ENCODE assay signal across 22 cellular contexts in genomic region chr2:169069818-169070217, GRCh38. TPM values are rescaled to one million over a fixed set of nuclear protein-coding genes. Genes with fewer than 3 reads are reported as not detected.
DNase-seq lines count a peak whose midpoint lies in the region; ATAC-seq and TF ChIP-seq lines count a peak whose summit lies in the region.
"Had no signal": no experiment of that assay in that cellular context is flagged by ENCODE, and none has a peak within 500 bp of the region (broad histone marks: within the 10 kb centered on the region; RNA-seq: fewer than 3 reads in every experiment).

No MANE protein-coding gene starts in this region.

- no peaks in the 10 kb centered on the region for H3K27me3 Mint-ChIP-seq in activated naive CD8-positive, alpha-beta T cell treated with anti-CD3 and anti-CD28 coated beads, Interleukin-2, amount 50 U/mL, for 24 hours
- H3K27me3 Mint-ChIP-seq in activated naive CD8-positive, alpha-beta T cell treated with anti-CD3 and anti-CD28 coated beads for 36 hours = peaks cover 7% of the 10 kb centered on the region
- H3K27me3 Mint-ChIP-seq: activated B cell treated with CpG ODN at 0.5 μM for 24 hours; stimulated activated memory B cell treated with anti-CD40 and anti-IgM and Interleukin-4, amounts not matched to agents 10 μg/mL and 1 μg/mL and 100 μg/mL, for 72 hours had no signal

- H3K9me3 ChIP-seq in PC-3 (ENCODE audit: low read length) = 0 out of 2 replicates have a peak, but pooled peaks cover 5% of the 10 kb centered on the region
- no peaks in the 10 kb centered on the region for H3K9me3 ChIP-seq in transverse colon
- no peaks in the 10 kb centered on the region for H3K9me3 ChIP-seq in lower lobe of right lung
- H3K9me3 ChIP-seq: thoracic aorta had no signal

- H3K9me3 Mint-ChIP-seq in activated naive CD8-positive, alpha-beta T cell treated with anti-CD3 and anti-CD28 coated beads, Interleukin-2, amount 50 U/mL, for 24 hours = peaks cover 10% of the 10 kb centered on the region
- peaks cover 7% of the 10 kb centered on the region for H3K9me3 Mint-ChIP-seq in activated naive CD8-positive, alpha-beta T cell treated with anti-CD3 and anti-CD28 coated beads for 36 hours
- H3K9me3 Mint-ChIP-seq: activated B cell treated with CpG ODN at 0.5 μM for 24 hours; CD8-positive, alpha-beta T cell; stimulated activated memory B cell treated with anti-CD40 and anti-IgM and Interleukin-4, amounts not matched to agents 10 μg/mL and 1 μg/mL and 100 μg/mL, for 72 hours had no signal

- H2AFZ ChIP-seq in PC-3 (ENCODE audit: low read length) = 0 out of 2 replicates have a peak overlapping the region, but pooled peaks have one; percentile 41

- no peaks in the 10 kb centered on the region for H3K36me3 ChIP-seq in PC-3 (ENCODE audit: low read depth, low read length)
- H3K36me3 ChIP-seq in transverse colon = no peaks in the 10 kb centered on the region
- H3K36me3 ChIP-seq in lower lobe of right lung = no peaks in the 10 kb centered on the region
- H3K36me3 ChIP-seq: thoracic aorta had no signal

- intact Hi-C loops in PC-3 (cut with micrococcal nuclease) (loop anchor here (5.0 to 10.0 kb wide), 2 partner anchors 58 to 105 kb away; no protein-coding TSS in a partner anchor), transverse colon (cut with DNase I; ENCODE audit: low total_unique reads) (no loop called here), lower lobe of right lung (cut with DNase I) (no loop called here)

- H3F3A ChIP-seq in PC-3 (ENCODE audit: low read length, unreplicated experiment) = no peaks in the 10 kb centered on the region

- no peak for TF ChIP-seq EP300 in transverse colon (IDR thresholded peaks at IDR 0.05; ENCODE audit: low read depth)

- CTCF ChIA-PET in PC-3 (lab: Charles Lee) = no interaction called here

- TF ChIP-seq CTCF in PC-3 (conservative IDR thresholded peaks at IDR 0.05; ENCODE audit: low read depth, low read length) (no peak), fibroblast of pulmonary artery (IDR thresholded peaks at IDR 0.05; ENCODE audit: low read length, missing control alignments) (no peak), transverse colon (IDR thresholded peaks at IDR 0.05) (no peak), lower lobe of right lung (IDR thresholded peaks at IDR 0.05) (no peak)

- peak overlapping the region; percentile 82 for H3K27ac Mint-ChIP-seq in activated naive CD8-positive, alpha-beta T cell treated with anti-CD3 and anti-CD28 coated beads, Interleukin-2, amount 50 U/mL, for 24 hours
- no peak overlapping the region for H3K27ac Mint-ChIP-seq in activated naive CD8-positive, alpha-beta T cell treated with anti-CD3 and anti-CD28 coated beads for 36 hours
- H3K27ac Mint-ChIP-seq: activated B cell treated with CpG ODN at 0.5 μM for 24 hours; activated CD8-positive, alpha-beta T cell treated with anti-CD3 and anti-CD28 coated beads, Interleukin-2, amount 10 ng/mL, durations not matched to agents 7 days and 5 days; activated naive CD8-positive, alpha-beta T cell treated with anti-CD3 and anti-CD28 coated beads, Interleukin-2, amount 10 ng/mL, durations not matched to agents 7 days and 5 days; CD8-positive, alpha-beta T cell; stimulated activated memory B cell treated with anti-CD40 and anti-IgM and Interleukin-4, amounts not matched to agents 10 μg/mL and 1 μg/mL and 100 μg/mL, for 72 hours had no signal

- H3K4me3 Mint-ChIP-seq in activated naive CD8-positive, alpha-beta T cell treated with anti-CD3 and anti-CD28 coated beads, Interleukin-2, amount 50 U/mL, for 24 hours = peak overlapping the region; percentile 60
- no peak overlapping the region for H3K4me3 Mint-ChIP-seq in activated naive CD8-positive, alpha-beta T cell treated with anti-CD3 and anti-CD28 coated beads for 36 hours
- H3K4me3 Mint-ChIP-seq: activated B cell treated with CpG ODN at 0.5 μM for 24 hours; activated CD8-positive, alpha-beta T cell treated with anti-CD3 and anti-CD28 coated beads, Interleukin-2, amount 10 ng/mL, durations not matched to agents 7 days and 5 days; activated naive CD8-positive, alpha-beta T cell treated with anti-CD3 and anti-CD28 coated beads, Interleukin-2, amount 10 ng/mL, durations not matched to agents 7 days and 5 days; CD8-positive, alpha-beta T cell; stimulated activated memory B cell treated with anti-CD40 and anti-IgM and Interleukin-4, amounts not matched to agents 10 μg/mL and 1 μg/mL and 100 μg/mL, for 72 hours had no signal

- POLR2A ChIA-PET in PC-3 (lab: Charles Lee; ENCODE audit: unreplicated experiment) = no interaction called here

- 88 to 90% methylated on average over 2 of the region's 2 CpGs for WGBS in transverse colon (ENCODE audit: low coverage in 1 of 2), 2 donors

- H3K4me1 ChIP-seq in PC-3 (ENCODE audit: insufficient read depth, low read length) = peaks cover 46% of the 10 kb centered on the region
- H3K4me1 ChIP-seq in transverse colon = peaks cover 0 to 50% (median 10%) of the 10 kb centered on the region in 4 donors
- H3K4me1 ChIP-seq in lower lobe of right lung = no peaks in the 10 kb centered on the region

- peak overlapping the region; percentile 65 for H3K27ac ChIP-seq in PC-3 (ENCODE audit: low read length)
- peak overlapping the region; percentile 6 to 60 (median 44) for H3K27ac ChIP-seq in transverse colon
- no peak overlapping the region for H3K27ac ChIP-seq in lower lobe of right lung
- H3K27ac ChIP-seq: thoracic aorta had no signal

- DNase-seq in activated naive CD8-positive, alpha-beta T cell treated with anti-CD3 and anti-CD28 coated beads, Interleukin-2, amount 50 U/mL, for 24 hours = no peak
- no peak for DNase-seq in activated naive CD8-positive, alpha-beta T cell treated with anti-CD3 and anti-CD28 coated beads for 36 hours
- no peak for DNase-seq in PC-3
- DNase-seq in fibroblast of pulmonary artery (ENCODE audit: low read depth) = no peak
- no peak for DNase-seq in transverse colon
- DNase-seq in lower lobe of right lung = no peak
- DNase-seq in HPDE6-E6E7 (ENCODE audit: extremely low spot score) = no peak
- DNase-seq: activated B cell treated with CpG ODN at 0.5 μM for 24 hours; activated CD8-positive, alpha-beta T cell treated with anti-CD3 and anti-CD28 coated beads, Interleukin-2, amount 10 ng/mL, durations not matched to agents 7 days and 5 days; activated naive CD8-positive, alpha-beta T cell treated with anti-CD3 and anti-CD28 coated beads, Interleukin-2, amount 10 ng/mL, durations not matched to agents 7 days and 5 days; CD8-positive, alpha-beta T cell; DMS153; glutamatergic neuron; GOT3; KG1; NCI-H2171; NCI-H524; NK-92 treated with Interleukin-12 subunit alpha and Interleukin-12 subunit beta, amount 100 ng/mL, for 24 hours; small intestine had no signal

- H3K4me3 ChIP-seq in PC-3 (ENCODE audit: low read length) = no peak overlapping the region
- H3K4me3 ChIP-seq in fibroblast of pulmonary artery (replicated peaks; ENCODE audit: low read depth, low read length) = peak overlapping the region; percentile 2
- peak overlapping the region in 2 of 4 donors; percentile 22 to 40 for H3K4me3 ChIP-seq in transverse colon
- no peak overlapping the region for H3K4me3 ChIP-seq in lower lobe of right lung
- H3K4me3 ChIP-seq: lung, thoracic aorta had no signal

- no peaks in the 10 kb centered on the region for H4K20me1 ChIP-seq in PC-3 (ENCODE audit: low read length)

- no peaks in the 10 kb centered on the region for H3K9me2 ChIP-seq in PC-3 (replicated peaks; ENCODE audit: low read length)

- peaks cover 57% of the 10 kb centered on the region for H3K4me1 Mint-ChIP-seq in activated naive CD8-positive, alpha-beta T cell treated with anti-CD3 and anti-CD28 coated beads, Interleukin-2, amount 50 U/mL, for 24 hours
- H3K4me1 Mint-ChIP-seq in activated naive CD8-positive, alpha-beta T cell treated with anti-CD3 and anti-CD28 coated beads for 36 hours = peaks cover 22% of the 10 kb centered on the region

- peak overlapping the region; percentile 21; the same call in 1 of the 2 replicates for H3K4me2 ChIP-seq in PC-3 (ENCODE audit: low read length)

- in situ Hi-C loops in transverse colon (cut with MboI; ENCODE audit: low pct_ligation_motif_present in 1 of 4, low pct_unique_long_range_greater_than_20kb in 1 of 4, low sequenced_read_pairs in 3 of 4) = no loop called here

- TF ChIP-seq POLR2A in transverse colon (IDR thresholded peaks at IDR 0.05) = no peak

- no peaks in the 10 kb centered on the region for H3K27me3 ChIP-seq in PC-3 (ENCODE audit: low read length)
- H3K27me3 ChIP-seq in transverse colon = no peaks in the 10 kb centered on the region
- no peaks in the 10 kb centered on the region for H3K27me3 ChIP-seq in lower lobe of right lung (ENCODE audit: low read depth)

- ATAC-seq in activated naive CD8-positive, alpha-beta T cell treated with anti-CD3 and anti-CD28 coated beads, Interleukin-2, amount 50 U/mL, for 24 hours = no peak
- ATAC-seq in PC-3 (no peak), lower lobe of right lung (no peak)
- ATAC-seq: activated CD8-positive, alpha-beta T cell treated with anti-CD3 and anti-CD28 coated beads, Interleukin-2, amount 10 ng/mL, durations not matched to agents 7 days and 5 days; CD8-positive, alpha-beta T cell; stimulated activated memory B cell treated with anti-CD40 and anti-IgM and Interleukin-4, amounts not matched to agents 10 μg/mL and 1 μg/mL and 100 μg/mL, for 72 hours had no signal

- no peaks in the 10 kb centered on the region for H3K79me2 ChIP-seq in PC-3 (ENCODE audit: low read length)

- peaks cover 16% of the 10 kb centered on the region for H3K36me3 Mint-ChIP-seq in activated naive CD8-positive, alpha-beta T cell treated with anti-CD3 and anti-CD28 coated beads, Interleukin-2, amount 50 U/mL, for 24 hours (ENCODE audit: low read depth)
- H3K36me3 Mint-ChIP-seq in activated naive CD8-positive, alpha-beta T cell treated with anti-CD3 and anti-CD28 coated beads for 36 hours = peaks cover 3% of the 10 kb centered on the region
- H3K36me3 Mint-ChIP-seq: CD8-positive, alpha-beta T cell; stimulated activated memory B cell treated with anti-CD40 and anti-IgM and Interleukin-4, amounts not matched to agents 10 μg/mL and 1 μg/mL and 100 μg/mL, for 72 hours had no signal

- H3K9ac ChIP-seq in PC-3 (ENCODE audit: low read length) = no peak overlapping the region

- TSS peak; percentile 81 for BruUV-seq in PC-3 (replicated peaks; lab: Mats Ljungman, UMichigan)

RNA-seq across cellular contexts. Expression of gene DHRS9, which starts 0.5 kb away (rescaled TPM):
- total RNA-seq in activated naive CD8-positive, alpha-beta T cell treated with anti-CD3 and anti-CD28 coated beads for 36 hours = not detected
- total RNA-seq in PC-3 (2014; rRNA removed) (0.22 TPM in 1 of 2 replicates, not detected in the other), transverse colon (100 to 1,000 TPM in 3 of 4 donors, 10 to 100 TPM in 1; 20.9 to 257 (median 153) TPM), lower lobe of right lung (6.1 TPM)
- total RNA-seq: activated CD8-positive, alpha-beta T cell treated with anti-CD3 and anti-CD28 coated beads, Interleukin-2, amount 10 ng/mL, durations not matched to agents 7 days and 5 days; CD8-positive, alpha-beta T cell had no signal

RNA-seq across cellular contexts. Expression of gene ABCB11, which starts 38.7 kb away (rescaled TPM):
- total RNA-seq in activated naive CD8-positive, alpha-beta T cell treated with anti-CD3 and anti-CD28 coated beads for 36 hours = not detected
- total RNA-seq in PC-3 (2014; rRNA removed) (0.11 and 0.29 TPM in 2 replicates), transverse colon (10 to 100 TPM in 3 of 4 donors, 1 to 10 TPM in 1; 4.8 to 41.8 (median 14.8) TPM), lower lobe of right lung (0.32 TPM)
- total RNA-seq: activated B cell treated with CpG ODN at 0.5 μM for 24 hours; CD8-positive, alpha-beta T cell; thoracic aorta had no signal
